Comparison of ENCODE assay signal across 9 cellular contexts in genomic region chr3:51501833-51502561, GRCh38. TPM values are rescaled to one million over a fixed set of nuclear protein-coding genes. Genes with fewer than 3 reads are reported as not detected.
DNase-seq lines count a peak whose midpoint lies in the region; ATAC-seq and TF ChIP-seq lines count a peak whose summit lies in the region.
"Had no signal": no experiment of that assay in that cellular context is flagged by ENCODE, and none has a peak within 500 bp of the region (broad histone marks: within the 10 kb centered on the region; RNA-seq: fewer than 3 reads in every experiment).

No MANE protein-coding gene starts in this region.

- H3K27ac ChIP-seq in heart right ventricle (no peak overlapping the region), aorta (ENCODE audit: low read depth in 1 of 2, low read length in 2 of 2) (no peak overlapping the region)

- ATAC-seq in heart right ventricle = peak in 4 of 8 donors; percentile 16 to 30 (median 23)
- peak; percentile 62 for ATAC-seq in aorta (ENCODE audit: low FRiP score)

- H3K4me1 ChIP-seq in heart right ventricle = peaks cover 0 to 15% (median 10%) of the 10 kb centered on the region in 9 donors
- H3K4me1 ChIP-seq in aorta (ENCODE audit: control insufficient read depth in 1 of 2, insufficient read depth in 2 of 2, low read length in 2 of 2) = no peaks in the 10 kb centered on the region

- 7% methylated on average over 6 of the region's 6 CpGs for WGBS in heart right ventricle, 2 donors
- WGBS in aorta, 2 donors = 6 to 9% methylated on average over 6 of the region's 6 CpGs

- no peak overlapping the region for H3K4me3 ChIP-seq in MG63
- H3K4me3 ChIP-seq in heart right ventricle = no peak overlapping the region
- no peak overlapping the region for H3K4me3 ChIP-seq in aorta (ENCODE audit: low read length in 2 of 2)
- H3K4me3 ChIP-seq: BLaER1 treated with 17β-estradiol and CSF1 and Interleukin-3, amounts not matched to agents 10 nM and 100 nM had no signal

- TF ChIP-seq CTCF in heart right ventricle (IDR thresholded peaks at IDR 0.05) = peak; percentile 81 to 98 (median 96)

- no peaks in the 10 kb centered on the region for H3K27me3 ChIP-seq in MG63
- no peaks in the 10 kb centered on the region for H3K27me3 ChIP-seq in heart right ventricle
- no peaks in the 10 kb centered on the region for H3K27me3 ChIP-seq in aorta (ENCODE audit: control insufficient read depth in 1 of 2, insufficient read depth in 2 of 2, low read length in 1 of 2)
- H3K27me3 ChIP-seq: BLaER1 treated with 17β-estradiol and CSF1 and Interleukin-3, amounts not matched to agents 10 nM and 100 nM had no signal

- intact Hi-C loops in heart right ventricle (cut with DNase I) = loop anchor here (1.0 to 10.0 kb wide), 15 partner anchors 35 to 300 kb away; partner anchors contain the start of genes TEX264 (in 3 of the 10), RAD54L2 (in 2 of the 10) and RBM15B (in 2 of the 10)
- intact Hi-C loops in aorta (cut with DNase I) = loop anchor here (2.0 to 5.0 kb wide), 3 partner anchors 169 to 300 kb away; partner anchors contain the start of gene TEX264 (in 1 of the 2)

- DNase-seq in DMS79 treated with DMSO at 0.1 percent for 48 hours (lab: John Stamatoyannopoulos, UW) (peak; percentile 22), DMS79 (lab: John Stamatoyannopoulos, UW) (no peak), MG63 (peak; percentile 53), SW480 (ENCODE audit: low spot score) (peak; percentile 55), heart right ventricle (peak; percentile 69 to 78), pulmonary artery endothelial cell (ENCODE audit: low read depth, low spot score) (peak; percentile 27), aorta (peak; percentile 83 to 94)
- DNase-seq in activated naive CD8-positive, alpha-beta T cell treated with anti-CD3 and anti-CD28 coated beads, Interleukin-2, amount 50 U/mL, for 16 hours (ENCODE audit: low read depth, low spot score) = peak; percentile 69

- no peaks in the 10 kb centered on the region for H3K36me3 ChIP-seq in MG63
- no peaks in the 10 kb centered on the region for H3K36me3 ChIP-seq in heart right ventricle
- no peaks in the 10 kb centered on the region for H3K36me3 ChIP-seq in aorta (ENCODE audit: control insufficient read depth in 1 of 2, insufficient read depth in 2 of 2, low read length in 1 of 2)

- no peaks in the 10 kb centered on the region for H3K9me3 ChIP-seq in MG63
- H3K9me3 ChIP-seq in heart right ventricle = no peaks in the 10 kb centered on the region
- H3K9me3 ChIP-seq in aorta (ENCODE audit: control insufficient read depth, low read length) = no peaks in the 10 kb centered on the region
- H3K9me3 ChIP-seq: BLaER1 treated with 17β-estradiol and CSF1 and Interleukin-3, amounts not matched to agents 10 nM and 100 nM had no signal

RNA-seq across cellular contexts. Expression of gene DCAF1, which starts 2.2 kb away (rescaled TPM):
- 7.3 and 11.0 TPM in 2 replicates for total RNA-seq in MG63 (2014; rRNA removed; shearing (Covaris generic); ENCODE audit: low replicate concordance)
- total RNA-seq in heart right ventricle (10 to 100 TPM; 10.9 to 18.5 (median 15.3) TPM), pulmonary artery endothelial cell (17.7 and 26.9 TPM in 2 replicates), aorta (10 to 100 TPM; 18.5 to 19.0 TPM)
- polyA plus RNA-seq in heart right ventricle (1 to 10 TPM; 4.7 to 7.2 TPM), aorta (1 to 10 TPM; 3.9 to 7.6 TPM)

RNA-seq across cellular contexts. Expression of gene RAD54L2, which starts 36.5 kb away (rescaled TPM):
- 5.3 and 5.9 TPM in 2 replicates for total RNA-seq in MG63 (2014; rRNA removed; shearing (Covaris generic); ENCODE audit: low replicate concordance)
- total RNA-seq in heart right ventricle (10 to 100 TPM; 11.5 to 14.5 (median 13.4) TPM), pulmonary artery endothelial cell (17.8 and 20.1 TPM in 2 replicates), aorta (10 to 100 TPM; 28.6 to 28.9 TPM)
- polyA plus RNA-seq in heart right ventricle (1 to 10 TPM; 1.8 to 7.4 TPM), aorta (1 to 10 TPM; 2.1 to 6.6 TPM)
